ENCODE assay signal across 11 cellular contexts in genomic region chrX:131734621-131735020, GRCh38.
A peak's percentile ranks its signal among the peaks of the same experiment; 100 is the strongest.
DNase-seq lines count a peak whose midpoint lies in the region; ATAC-seq lines count a peak whose summit lies in the region.
"Had no signal": no experiment of that assay in that cellular context is flagged by ENCODE, and none has a peak within 500 bp of the region (broad histone marks: within the 10 kb centered on the region; RNA-seq: fewer than 3 reads in every experiment).

No MANE protein-coding gene starts in this region.

- no peak overlapping the region for H3K4me3 ChIP-seq in Karpas-422 (ENCODE audit: low read length)
- peak overlapping the region; percentile 32 for H3K4me3 ChIP-seq in rectal smooth muscle tissue (ENCODE audit: low read length)
- H3K4me3 ChIP-seq: A549 had no signal

- ATAC-seq in HG02623 (IDR thresholded peaks at IDR 0.05; ENCODE audit: unreplicated experiment), result no peak
- ATAC-seq: A549 had no signal

- H3K36me3 ChIP-seq in Karpas-422 (ENCODE audit: insufficient read depth, low read length) (no peaks in the 10 kb centered on the region; the same call in 1 of the 2 replicates), rectal smooth muscle tissue (ENCODE audit: control insufficient read depth, insufficient read depth, low read length) (no peaks in the 10 kb centered on the region)

- H3K27me3 ChIP-seq in Karpas-422 (ENCODE audit: low read length) (no peaks in the 10 kb centered on the region), rectal smooth muscle tissue (ENCODE audit: control insufficient read depth, insufficient read depth, low read length) (no peaks in the 10 kb centered on the region)

- H3K4me2 ChIP-seq in Karpas-422 (ENCODE audit: low read depth, low read length, poor library complexity, severe bottlenecking), result no peak overlapping the region
- H3K4me2 ChIP-seq: A549 had no signal

- DNase-seq in NCI-H2081 (lab: John Stamatoyannopoulos, UW) (peak; percentile 22 to 36), NCI-H2081 treated with DMSO at 0.1 percent for 48 hours (lab: John Stamatoyannopoulos, UW) (no peak), Karpas-422 (peak; percentile 87), cerebellar nuclear complex (lab: John Stamatoyannopoulos, UW) (peak; percentile 38 to 72), DMS53 (lab: John Stamatoyannopoulos, UW) (no peak), OCI-M1 (lab: John Stamatoyannopoulos, UW) (no peak)
- DNase-seq: activated CD4-positive, alpha-beta T cell treated with anti-CD3 and anti-CD28 coated beads, Interleukin-2, amount 10 ng/mL, durations not matched to agents 7 days and 5 days; NCI-H446 had no signal

- H3K79me2 ChIP-seq in Karpas-422 (ENCODE audit: low read length), result no peaks in the 10 kb centered on the region

- H3K9me3 ChIP-seq in Karpas-422 (ENCODE audit: low read length), result peaks cover 1% of the 10 kb centered on the region; the same call in 1 of the 2 replicates

- H3K27ac ChIP-seq in Karpas-422 (ENCODE audit: low read length) (no peak overlapping the region), rectal smooth muscle tissue (ENCODE audit: low read depth, low read length) (no peak overlapping the region)
- H3K27ac ChIP-seq: A549 had no signal

- H3K9ac ChIP-seq in Karpas-422 (ENCODE audit: low read length) (no peak overlapping the region), rectal smooth muscle tissue (ENCODE audit: low read length) (no peak overlapping the region)

- no peaks in the 10 kb centered on the region for H3K9me2 ChIP-seq in Karpas-422 (replicated peaks; ENCODE audit: insufficient read depth, low read length)

- H4K20me1 ChIP-seq in Karpas-422 (ENCODE audit: insufficient read depth, low read depth, low read length), result no peaks in the 10 kb centered on the region

- H3K4me1 ChIP-seq in Karpas-422 (ENCODE audit: low read length) (peaks cover 7% of the 10 kb centered on the region), rectal smooth muscle tissue (ENCODE audit: control insufficient read depth, insufficient read depth, low read length) (no peaks in the 10 kb centered on the region)
- H3K4me1 ChIP-seq: A549 had no signal

- no peak overlapping the region for H2AFZ ChIP-seq in Karpas-422 (ENCODE audit: low read length)

Comparison
In these comparisons a context has a peak if more than half of its experiments do, and no peak if none do; other contexts are left out.
1. DNase-seq: peak in NCI-H2081 (2 of 2), Karpas-422 (single experiment) and cerebellar nuclear complex (2 of 2); none in NCI-H2081 treated with DMSO at 0.1 percent for 48 hours (single experiment), DMS53 (single experiment) and OCI-M1 (single experiment).